Comparison of ENCODE assay signal across 1 cellular context in the genomic region with DNA sequence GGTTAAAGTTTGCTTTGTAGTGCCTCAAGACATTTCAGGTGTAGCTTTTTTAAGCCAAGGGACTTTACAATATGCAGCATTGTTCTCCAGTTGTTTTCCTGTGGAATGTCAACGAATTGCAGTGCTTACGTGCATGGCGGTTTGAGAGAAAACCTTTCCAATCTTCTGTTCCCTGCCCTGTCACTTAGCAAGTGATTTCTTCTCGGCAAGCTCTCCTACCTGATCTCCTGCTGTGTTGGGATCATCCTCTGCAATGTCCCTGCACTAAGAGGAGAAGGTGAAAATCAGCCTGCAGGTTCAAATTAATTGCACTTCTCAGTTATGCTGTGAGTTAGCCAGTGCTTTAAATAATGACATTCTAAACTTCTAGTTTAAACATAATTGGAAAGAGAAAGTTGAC.
TF ChIP-seq lines count a peak whose summit lies in the region.

No MANE protein-coding gene starts in this region.

TF ChIP-seq in GM23338, 12 proteins besides CTCF, POLR2A, EP300 and RAD21 (continued from another document):
- TF ChIP-seq, protein P1, sequence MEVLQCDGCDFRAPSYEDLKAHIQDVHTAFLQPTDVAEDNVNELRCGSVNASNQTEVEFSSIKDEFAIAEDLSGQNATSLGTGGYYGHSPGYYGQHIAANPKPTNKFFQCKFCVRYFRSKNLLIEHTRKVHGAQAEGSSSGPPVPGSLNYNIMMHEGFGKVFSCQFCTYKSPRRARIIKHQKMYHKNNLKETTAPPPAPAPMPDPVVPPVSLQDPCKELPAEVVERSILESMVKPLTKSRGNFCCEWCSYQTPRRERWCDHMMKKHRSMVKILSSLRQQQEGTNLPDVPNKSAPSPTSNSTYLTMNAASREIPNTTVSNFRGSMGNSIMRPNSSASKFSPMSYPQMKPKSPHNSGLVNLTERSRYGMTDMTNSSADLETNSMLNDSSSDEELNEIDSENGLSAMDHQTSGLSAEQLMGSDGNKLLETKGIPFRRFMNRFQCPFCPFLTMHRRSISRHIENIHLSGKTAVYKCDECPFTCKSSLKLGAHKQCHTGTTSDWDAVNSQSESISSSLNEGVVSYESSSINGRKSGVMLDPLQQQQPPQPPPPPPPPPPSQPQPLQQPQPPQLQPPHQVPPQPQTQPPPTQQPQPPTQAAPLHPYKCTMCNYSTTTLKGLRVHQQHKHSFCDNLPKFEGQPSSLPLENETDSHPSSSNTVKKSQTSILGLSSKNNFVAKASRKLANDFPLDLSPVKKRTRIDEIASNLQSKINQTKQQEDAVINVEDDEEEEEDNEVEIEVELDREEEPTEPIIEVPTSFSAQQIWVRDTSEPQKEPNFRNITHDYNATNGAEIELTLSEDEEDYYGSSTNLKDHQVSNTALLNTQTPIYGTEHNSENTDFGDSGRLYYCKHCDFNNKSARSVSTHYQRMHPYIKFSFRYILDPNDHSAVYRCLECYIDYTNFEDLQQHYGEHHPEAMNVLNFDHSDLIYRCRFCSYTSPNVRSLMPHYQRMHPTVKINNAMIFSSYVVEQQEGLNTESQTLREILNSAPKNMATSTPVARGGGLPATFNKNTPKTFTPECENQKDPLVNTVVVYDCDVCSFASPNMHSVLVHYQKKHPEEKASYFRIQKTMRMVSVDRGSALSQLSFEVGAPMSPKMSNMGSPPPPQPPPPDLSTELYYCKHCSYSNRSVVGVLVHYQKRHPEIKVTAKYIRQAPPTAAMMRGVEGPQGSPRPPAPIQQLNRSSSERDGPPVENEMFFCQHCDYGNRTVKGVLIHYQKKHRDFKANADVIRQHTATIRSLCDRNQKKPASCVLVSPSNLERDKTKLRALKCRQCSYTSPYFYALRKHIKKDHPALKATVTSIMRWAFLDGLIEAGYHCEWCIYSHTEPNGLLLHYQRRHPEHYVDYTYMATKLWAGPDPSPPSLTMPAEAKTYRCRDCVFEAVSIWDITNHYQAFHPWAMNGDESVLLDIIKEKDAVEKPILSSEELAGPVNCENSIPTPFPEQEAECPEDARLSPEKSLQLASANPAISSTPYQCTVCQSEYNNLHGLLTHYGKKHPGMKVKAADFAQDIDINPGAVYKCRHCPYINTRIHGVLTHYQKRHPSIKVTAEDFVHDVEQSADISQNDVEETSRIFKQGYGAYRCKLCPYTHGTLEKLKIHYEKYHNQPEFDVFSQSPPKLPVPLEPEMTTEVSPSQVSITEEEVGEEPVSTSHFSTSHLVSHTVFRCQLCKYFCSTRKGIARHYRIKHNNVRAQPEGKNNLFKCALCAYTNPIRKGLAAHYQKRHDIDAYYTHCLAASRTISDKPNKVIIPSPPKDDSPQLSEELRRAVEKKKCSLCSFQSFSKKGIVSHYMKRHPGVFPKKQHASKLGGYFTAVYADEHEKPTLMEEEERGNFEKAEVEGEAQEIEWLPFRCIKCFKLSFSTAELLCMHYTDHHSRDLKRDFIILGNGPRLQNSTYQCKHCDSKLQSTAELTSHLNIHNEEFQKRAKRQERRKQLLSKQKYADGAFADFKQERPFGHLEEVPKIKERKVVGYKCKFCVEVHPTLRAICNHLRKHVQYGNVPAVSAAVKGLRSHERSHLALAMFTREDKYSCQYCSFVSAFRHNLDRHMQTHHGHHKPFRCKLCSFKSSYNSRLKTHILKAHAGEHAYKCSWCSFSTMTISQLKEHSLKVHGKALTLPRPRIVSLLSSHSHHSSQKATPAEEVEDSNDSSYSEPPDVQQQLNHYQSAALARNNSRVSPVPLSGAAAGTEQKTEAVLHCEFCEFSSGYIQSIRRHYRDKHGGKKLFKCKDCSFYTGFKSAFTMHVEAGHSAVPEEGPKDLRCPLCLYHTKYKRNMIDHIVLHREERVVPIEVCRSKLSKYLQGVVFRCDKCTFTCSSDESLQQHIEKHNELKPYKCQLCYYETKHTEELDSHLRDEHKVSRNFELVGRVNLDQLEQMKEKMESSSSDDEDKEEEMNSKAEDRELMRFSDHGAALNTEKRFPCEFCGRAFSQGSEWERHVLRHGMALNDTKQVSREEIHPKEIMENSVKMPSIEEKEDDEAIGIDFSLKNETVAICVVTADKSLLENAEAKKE (CRISPR knock-in tag; IDR thresholded peaks at IDR 0.05): peak; percentile 34; the same call in 1 of the 2 replicates
- TF ChIP-seq, protein P2, sequence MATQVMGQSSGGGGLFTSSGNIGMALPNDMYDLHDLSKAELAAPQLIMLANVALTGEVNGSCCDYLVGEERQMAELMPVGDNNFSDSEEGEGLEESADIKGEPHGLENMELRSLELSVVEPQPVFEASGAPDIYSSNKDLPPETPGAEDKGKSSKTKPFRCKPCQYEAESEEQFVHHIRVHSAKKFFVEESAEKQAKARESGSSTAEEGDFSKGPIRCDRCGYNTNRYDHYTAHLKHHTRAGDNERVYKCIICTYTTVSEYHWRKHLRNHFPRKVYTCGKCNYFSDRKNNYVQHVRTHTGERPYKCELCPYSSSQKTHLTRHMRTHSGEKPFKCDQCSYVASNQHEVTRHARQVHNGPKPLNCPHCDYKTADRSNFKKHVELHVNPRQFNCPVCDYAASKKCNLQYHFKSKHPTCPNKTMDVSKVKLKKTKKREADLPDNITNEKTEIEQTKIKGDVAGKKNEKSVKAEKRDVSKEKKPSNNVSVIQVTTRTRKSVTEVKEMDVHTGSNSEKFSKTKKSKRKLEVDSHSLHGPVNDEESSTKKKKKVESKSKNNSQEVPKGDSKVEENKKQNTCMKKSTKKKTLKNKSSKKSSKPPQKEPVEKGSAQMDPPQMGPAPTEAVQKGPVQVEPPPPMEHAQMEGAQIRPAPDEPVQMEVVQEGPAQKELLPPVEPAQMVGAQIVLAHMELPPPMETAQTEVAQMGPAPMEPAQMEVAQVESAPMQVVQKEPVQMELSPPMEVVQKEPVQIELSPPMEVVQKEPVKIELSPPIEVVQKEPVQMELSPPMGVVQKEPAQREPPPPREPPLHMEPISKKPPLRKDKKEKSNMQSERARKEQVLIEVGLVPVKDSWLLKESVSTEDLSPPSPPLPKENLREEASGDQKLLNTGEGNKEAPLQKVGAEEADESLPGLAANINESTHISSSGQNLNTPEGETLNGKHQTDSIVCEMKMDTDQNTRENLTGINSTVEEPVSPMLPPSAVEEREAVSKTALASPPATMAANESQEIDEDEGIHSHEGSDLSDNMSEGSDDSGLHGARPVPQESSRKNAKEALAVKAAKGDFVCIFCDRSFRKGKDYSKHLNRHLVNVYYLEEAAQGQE (IDR thresholded peaks at IDR 0.05; ENCODE audit: unreplicated experiment): no peak
TF ChIP-seq in GM23338: peak in this region for 1.
